In the genomic region with DNA sequence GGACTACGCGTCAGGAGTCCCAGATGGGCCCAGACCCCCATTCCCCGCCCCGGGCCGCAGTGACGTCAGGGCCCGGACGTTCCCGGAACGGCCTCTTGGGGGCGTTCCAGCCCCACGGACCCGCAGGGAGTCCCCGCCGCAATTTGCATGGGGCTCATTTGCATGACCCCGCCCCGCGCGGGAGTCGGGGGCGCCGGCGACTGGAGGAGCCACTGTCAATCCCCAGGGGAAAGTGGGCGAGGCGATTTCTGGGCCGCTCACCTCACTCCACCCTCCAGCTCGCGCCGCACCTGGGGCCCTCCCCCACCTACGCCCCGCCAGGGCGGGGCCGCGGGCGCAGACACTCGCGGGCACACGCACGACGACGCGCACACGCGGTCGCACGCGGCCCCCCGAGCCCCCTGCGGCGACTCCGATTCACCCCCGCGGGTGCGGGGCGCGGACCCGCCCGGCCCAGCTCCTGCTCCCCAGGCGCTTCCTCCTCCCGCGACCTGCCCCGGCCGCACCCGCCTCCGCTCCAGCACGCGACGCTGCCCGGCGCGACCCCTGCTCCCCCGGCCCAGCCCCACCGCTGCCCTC, we compare ENCODE assay signal across 8 cellular contexts. TPM values are rescaled to one million over a fixed set of nuclear protein-coding genes. Genes with fewer than 3 reads are reported as not detected.
DNase-seq lines count a peak whose midpoint lies in the region; ATAC-seq and TF ChIP-seq lines count a peak whose summit lies in the region.

No MANE protein-coding gene starts in this region.

- in situ Hi-C loops in GM13977 (cut with MboI; ENCODE audit: low pct_unique_long_range_greater_than_20kb, low sequenced_read_pairs, unreplicated experiment) = no loop called here

- H3K27ac Mint-ChIP-seq in chondrocyte (ENCODE audit: unreplicated experiment) = no peak overlapping the region

- ATAC-seq in HG02840 (IDR thresholded peaks at IDR 0.05; ENCODE audit: low FRiP score, unreplicated experiment) = peak; percentile 81

- peaks cover 9% of the 10 kb centered on the region for H3K4me1 Mint-ChIP-seq in chondrocyte (ENCODE audit: low read depth)

- peaks cover 2% of the 10 kb centered on the region for H3K36me3 Mint-ChIP-seq in chondrocyte (ENCODE audit: low read depth)

- TF ChIP-seq CTCF in GM13977 (IDR thresholded peaks at IDR 0.05; ENCODE audit: extremely low read depth, insufficient read depth, missing control alignments) (peak; percentile 95), chondrocyte (IDR thresholded peaks at IDR 0.05) (peak; percentile 87)

- peak; percentile 97 for DNase-seq in GM13977 (ENCODE audit: low spot score)
- peak; percentile 99 for DNase-seq in NCI-H1930 (lab: John Stamatoyannopoulos, UW)
- peak; percentile 85 for DNase-seq in activated CD4-positive, CD25-positive, alpha-beta regulatory T cell treated with anti-CD3 and anti-CD28 coated beads, Interleukin-2, amount 50 U/mL, for 72 hours
- no peak for DNase-seq in chondrocyte (ENCODE audit: low spot score)
- DNase-seq in left kidney (ENCODE audit: low read depth, low spot score) = peak; percentile 98
- DNase-seq in stimulated activated CD4-positive, alpha-beta T cell treated with anti-CD3 and anti-CD28 coated beads, Interleukin-4, amount 100 ng/mL, for 1 hour = peak; percentile 90
- no peak for DNase-seq in HK-2 (ENCODE audit: unreplicated experiment)

- peak overlapping the region; percentile 25 for H3K4me3 Mint-ChIP-seq in chondrocyte (ENCODE audit: unreplicated experiment)

- H3K9me3 Mint-ChIP-seq in chondrocyte (ENCODE audit: low read depth) = no peaks in the 10 kb centered on the region

- no peaks in the 10 kb centered on the region for H3K27me3 Mint-ChIP-seq in chondrocyte (ENCODE audit: low read depth)

RNA-seq across cellular contexts. Expression of a gene that starts 13.2 kb away (rescaled TPM):
- total RNA-seq in chondrocyte = 138 to 221 TPM (median 219 TPM) in 3 replicates

RNA-seq across cellular contexts. Expression of a gene that starts 19.8 kb away (rescaled TPM):
- 28.5 to 42.8 TPM (median 42.2 TPM) in 3 replicates for total RNA-seq in chondrocyte

RNA-seq across cellular contexts. Expression of a gene that starts 33.2 kb away (rescaled TPM):
- total RNA-seq in chondrocyte = 56.6 to 137 TPM (median 136 TPM) in 3 replicates

RNA-seq across cellular contexts. Expression of a gene that starts 41.0 kb away (rescaled TPM):
- total RNA-seq in chondrocyte = not detected in 3 replicates

RNA-seq across cellular contexts. Expression of a gene that starts 51.2 kb away (rescaled TPM):
- total RNA-seq in chondrocyte = 0.12 to 0.37 TPM (median 0.31 TPM) in 3 replicates

Comparison
In these comparisons a context has a peak if more than half of its experiments do, and no peak if none do; other contexts are left out.
1. DNase-seq: peak in GM13977 (single experiment), NCI-H1930 (2 of 2), activated CD4-positive, CD25-positive, alpha-beta regulatory T cell treated with anti-CD3 and anti-CD28 coated beads, Interleukin-2, amount 50 U/mL, for 72 hours (single experiment), left kidney (single experiment) and stimulated activated CD4-positive, alpha-beta T cell treated with anti-CD3 and anti-CD28 coated beads, Interleukin-4, amount 100 ng/mL, for 1 hour (single experiment); none in chondrocyte (single experiment) and HK-2 (single experiment).